Comparison of ENCODE assay signal across 10 cellular contexts in genomic region chr21:17709266-17709611, GRCh38.
DNase-seq lines count a peak whose midpoint lies in the region; ATAC-seq lines count a peak whose summit lies in the region.
"Had no signal": no experiment of that assay in that cellular context is flagged by ENCODE, and none has a peak within 500 bp of the region (broad histone marks: within the 10 kb centered on the region; RNA-seq: fewer than 3 reads in every experiment).

No MANE protein-coding gene starts in this region.

- H3K4me3 Mint-ChIP-seq in activated naive CD8-positive, alpha-beta T cell treated with anti-CD3 and anti-CD28 coated beads for 36 hours: no peak overlapping the region
- no peak overlapping the region for H3K4me3 Mint-ChIP-seq in effector memory CD8-positive, alpha-beta T cell

- peaks cover 13% of the 10 kb centered on the region for H3K36me3 Mint-ChIP-seq in activated naive CD8-positive, alpha-beta T cell treated with anti-CD3 and anti-CD28 coated beads for 36 hours
- H3K36me3 Mint-ChIP-seq in effector memory CD8-positive, alpha-beta T cell (ENCODE audit: insufficient read depth): no peaks in the 10 kb centered on the region

- peaks cover 23% of the 10 kb centered on the region for H3K9me3 Mint-ChIP-seq in activated naive CD8-positive, alpha-beta T cell treated with anti-CD3 and anti-CD28 coated beads for 36 hours
- no peaks in the 10 kb centered on the region for H3K9me3 Mint-ChIP-seq in effector memory CD8-positive, alpha-beta T cell

- H3K27ac Mint-ChIP-seq in activated naive CD8-positive, alpha-beta T cell treated with anti-CD3 and anti-CD28 coated beads for 36 hours: peak overlapping the region; percentile 26
- peak overlapping the region in 1 of 2 donors; percentile 71 for H3K27ac Mint-ChIP-seq in effector memory CD8-positive, alpha-beta T cell

- DNase-seq in activated naive CD8-positive, alpha-beta T cell treated with anti-CD3 and anti-CD28 coated beads for 36 hours: no peak
- DNase-seq in stimulated activated CD4-positive, alpha-beta T cell treated with anti-CD3 and anti-CD28 coated beads, Interleukin-1b, Interleukin-23, amount 100 ng/mL, for 48 hours: no peak
- DNase-seq in effector memory CD8-positive, alpha-beta T cell: no peak
- no peak for DNase-seq in NCI-H2029 treated with DMSO at 0.1 percent for 48 hours (lab: John Stamatoyannopoulos, UW)
- DNase-seq: DND-41, NCI-H1436, Right ventricle myocardium superior had no signal

- no peaks in the 10 kb centered on the region for H3K27me3 Mint-ChIP-seq in activated naive CD8-positive, alpha-beta T cell treated with anti-CD3 and anti-CD28 coated beads for 36 hours
- H3K27me3 Mint-ChIP-seq in effector memory CD8-positive, alpha-beta T cell: no peaks in the 10 kb centered on the region

- H3K4me1 Mint-ChIP-seq in activated naive CD8-positive, alpha-beta T cell treated with anti-CD3 and anti-CD28 coated beads for 36 hours: peaks cover 18% of the 10 kb centered on the region
- H3K4me1 Mint-ChIP-seq in effector memory CD8-positive, alpha-beta T cell (ENCODE audit: low read depth in 2 of 2): peaks cover 6 to 10% of the 10 kb centered on the region in 2 donors

- ATAC-seq in GM18873 (IDR thresholded peaks at IDR 0.05; ENCODE audit: low FRiP score, unreplicated experiment) (peak; percentile 99), GM21423 (IDR thresholded peaks at IDR 0.05; ENCODE audit: unreplicated experiment) (peak; percentile 99), HG03097 (IDR thresholded peaks at IDR 0.05; ENCODE audit: low FRiP score, unreplicated experiment) (peak; percentile 100)
- no peak for ATAC-seq in effector memory CD8-positive, alpha-beta T cell (replicated peaks)
